21 cellular contexts compared by ENCODE assay signal in the genomic region with DNA sequence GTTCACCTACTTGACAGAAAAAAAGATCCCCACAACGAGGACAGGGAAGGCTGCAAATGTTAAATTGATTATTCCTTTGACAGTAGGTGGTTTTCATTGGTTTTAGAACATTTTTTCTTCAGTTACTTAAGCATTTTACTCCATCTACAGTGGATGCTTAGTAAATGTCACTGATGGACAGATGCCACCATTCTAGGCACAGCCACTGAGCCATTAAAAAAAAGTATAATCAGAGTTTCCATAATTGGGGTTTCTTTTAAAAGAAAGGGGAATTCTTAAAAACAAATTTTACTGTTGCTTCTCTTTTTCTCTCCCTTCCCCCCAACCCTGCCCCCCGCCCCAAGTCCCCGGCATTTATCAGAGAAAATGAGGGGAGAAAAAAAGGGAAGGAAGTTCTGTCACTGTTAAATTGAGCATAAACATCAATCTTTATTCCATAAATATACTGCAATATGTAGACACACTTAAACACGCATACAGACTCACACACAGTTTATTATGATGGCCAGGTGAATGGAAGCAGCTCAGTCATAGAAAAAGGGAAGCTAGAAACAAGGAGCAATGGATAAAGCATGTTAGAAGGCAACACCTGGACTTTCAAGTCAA.
"Had no signal": no experiment of that assay in that cellular context is flagged by ENCODE, and none has a peak within 500 bp of the region (broad histone marks: within the 10 kb centered on the region; RNA-seq: fewer than 3 reads in every experiment).

No MANE protein-coding gene starts in this region.

- H3K9ac ChIP-seq: parathyroid adenoma had no signal

- H3K79me2 ChIP-seq: parathyroid adenoma had no signal

- H3K36me3 ChIP-seq: colonic mucosa, heart left ventricle, left lung, lower lobe of right lung, stomach, thoracic aorta, transverse colon had no signal

- H3K27ac Mint-ChIP-seq: nephron had no signal

- H3K27ac ChIP-seq: colonic mucosa, foreskin keratinocyte, heart left ventricle, left lung, lower lobe of right lung, parathyroid adenoma, psoas muscle, stomach, thoracic aorta, transverse colon had no signal

- H2AFZ ChIP-seq: parathyroid adenoma had no signal

- H3K4me3 Mint-ChIP-seq: nephron had no signal

- H3K4me1 ChIP-seq: colonic mucosa, foreskin keratinocyte, heart left ventricle, left lung, lower lobe of right lung, parathyroid adenoma, psoas muscle, stomach, transverse colon had no signal

- H3K9me3 ChIP-seq: colonic mucosa, heart left ventricle, left lung, lower lobe of right lung, psoas muscle, stomach, thoracic aorta, transverse colon had no signal

- H3K4me1 Mint-ChIP-seq: nephron had no signal

- DNase-seq: colonic mucosa; dermis blood vessel endothelial cell; foreskin keratinocyte; heart left ventricle; left lung; lower lobe of right lung; mesenchymal stem cell; midbrain; occipital lobe; psoas muscle; retina; stimulated activated CD4-positive, alpha-beta T cell treated with anti-CD3 and anti-CD28 coated beads, Interleukin-2, amount 100 ng/mL, for 24 hours; stimulated activated CD4-positive, alpha-beta T cell treated with anti-CD3 and anti-CD28 coated beads, Interleukin-4, amount 100 ng/mL, for 4 hours; stimulated activated naive CD4-positive, alpha-beta T cell; stomach; substantia nigra; transverse colon had no signal

- H3K27me3 ChIP-seq: colonic mucosa, foreskin keratinocyte, left lung, stomach, transverse colon had no signal

- ATAC-seq: foreskin keratinocyte, heart left ventricle, left lung, lower lobe of right lung, psoas muscle, sciatic nerve had no signal

- H3K4me3 ChIP-seq: colonic mucosa, heart left ventricle, left lung, lower lobe of right lung, psoas muscle, stomach, thoracic aorta, transverse colon had no signal
